21 cellular contexts compared by ENCODE assay signal in genomic region chr1:248847956-248848561, GRCh38. TPM values are rescaled to one million over a fixed set of nuclear protein-coding genes. Genes with fewer than 3 reads are reported as not detected.
A peak's percentile ranks its signal among the peaks of the same experiment; 100 is the strongest.
DNase-seq lines count a peak whose midpoint lies in the region; TF ChIP-seq lines count a peak whose summit lies in the region.
"Had no signal": no experiment of that assay in that cellular context is flagged by ENCODE, and none has a peak within 500 bp of the region (broad histone marks: within the 10 kb centered on the region; RNA-seq: fewer than 3 reads in every experiment).

No MANE protein-coding gene starts in this region.

- no TSS peak for BruUV-seq in MCF 10A (replicated peaks; lab: Mats Ljungman, UMichigan)

- no peak overlapping the region for H3K27ac Mint-ChIP-seq in MCF 10A (ENCODE audit: low read depth, unreplicated experiment)

- no peaks in the 10 kb centered on the region for H3K27me3 Mint-ChIP-seq in MCF 10A (ENCODE audit: insufficient read depth, unreplicated experiment)
- H3K27me3 Mint-ChIP-seq: CD4-positive, alpha-beta memory T cell; IgD-negative memory B cell had no signal

- H3K9me3 Mint-ChIP-seq in MCF 10A (ENCODE audit: unreplicated experiment), result no peaks in the 10 kb centered on the region
- H3K9me3 Mint-ChIP-seq: CD4-positive, alpha-beta memory T cell; IgD-negative memory B cell had no signal

- no peak overlapping the region for H3K4me3 Mint-ChIP-seq in MCF 10A (ENCODE audit: unreplicated experiment)
- H3K4me3 Mint-ChIP-seq: CD4-positive, alpha-beta memory T cell; IgD-negative memory B cell had no signal

- intact Hi-C loops in MCF 10A (cut with micrococcal nuclease) (no loop called here), posterior vena cava (cut with DNase I) (no loop called here)

- POLR2A ChIA-PET in MCF 10A (lab: Yijun Ruan, JAX), result interaction anchor here (0.7 to 1.9 kb wide), 2 partner anchors 10 to 34 kb away, joined by 3 to 8 read pairs; partner anchors contain the start of gene ZNF692

- CTCF ChIA-PET in MCF 10A (lab: Yijun Ruan, JAX), result no interaction called here

- H3K36me3 Mint-ChIP-seq in MCF 10A (ENCODE audit: insufficient read depth, unreplicated experiment), result peaks cover 46% of the 10 kb centered on the region

- TF ChIP-seq CTCF in Peyer's patch (IDR thresholded peaks at IDR 0.05) (no peak), MCF 10A (IDR thresholded peaks at IDR 0.05; ENCODE audit: unreplicated experiment) (no peak)

- H3K4me1 ChIP-seq in Peyer's patch, result no peaks in the 10 kb centered on the region
- H3K4me1 ChIP-seq: SJCRH30 had no signal

- no peaks in the 10 kb centered on the region for H3K9me3 ChIP-seq in Peyer's patch
- H3K9me3 ChIP-seq: SJCRH30 had no signal

- DNase-seq in Peyer's patch (peak in 2 of 3 donors; percentile 6 to 41), ecto neural progenitor cell (ENCODE audit: low spot score) (peak; percentile 29), retina (peak; percentile 1), MCF 10A (ENCODE audit: unreplicated experiment) (no peak), posterior vena cava (ENCODE audit: low spot score) (no peak), NCI-H2081 treated with DMSO at 0.1 percent for 48 hours (lab: John Stamatoyannopoulos, UW) (no peak)
- DNase-seq: C1 segment of cervical spinal cord; CD4-positive, alpha-beta memory T cell; COR-L47; DMS53; HCEC 1CT; NCI-H1092 treated with DMSO at 0.1 percent for 48 hours; NCI-H1436; NCI-H187; NCI-H2171 treated with DMSO at 0.1 percent for 48 hours; NCI-H446; NCI-H524 treated with DMSO at 0.1 percent for 48 hours; NCI-H774; SJCRH30 had no signal

- no peaks in the 10 kb centered on the region for H3K27me3 ChIP-seq in Peyer's patch
- H3K27me3 ChIP-seq: SJCRH30 had no signal

- H3K4me1 Mint-ChIP-seq in MCF 10A (ENCODE audit: insufficient read depth, unreplicated experiment), result peaks cover 5% of the 10 kb centered on the region

- no peak overlapping the region for H3K27ac ChIP-seq in Peyer's patch
- H3K27ac ChIP-seq: SJCRH30 had no signal

- peaks cover 0 to 73% (median 0%) of the 10 kb centered on the region in 3 donors for H3K36me3 ChIP-seq in Peyer's patch

- TF ChIP-seq POLR2A in GM15510 (IDR thresholded peaks at IDR 0.05; ENCODE audit: borderline replicate concordance, extremely low read depth, insufficient read length) (peak; percentile 5), Peyer's patch (IDR thresholded peaks at IDR 0.05) (no peak)

- no peak overlapping the region for H3K4me3 ChIP-seq in Peyer's patch
- H3K4me3 ChIP-seq: SJCRH30 had no signal

RNA-seq across cellular contexts. Expression of gene ZNF672, which starts 10.0 kb away (rescaled TPM):
- total RNA-seq in Peyer's patch, result 10 to 100 TPM; 48.4 to 64.4 (median 60.5) TPM
- total RNA-seq in MCF 10A (2022), result 35.8 and 36.2 TPM in 2 replicates
- 10 to 100 TPM; 17.6 to 23.4 TPM for total RNA-seq in posterior vena cava

RNA-seq across cellular contexts. Expression of gene ZNF692, which starts 10.8 kb away (rescaled TPM):
- total RNA-seq in Peyer's patch, result 100 to 1,000 TPM in 2 of 4 donors, 10 to 100 TPM in 2; 46.2 to 128 (median 104) TPM
- 88.8 and 103 TPM in 2 replicates for total RNA-seq in MCF 10A (2022)
- total RNA-seq in posterior vena cava, result 10 to 100 TPM; 14.7 to 17.6 TPM

RNA-seq across cellular contexts. Expression of gene SH3BP5L, which starts 22.3 kb away (rescaled TPM):
- total RNA-seq in Peyer's patch (10 to 100 TPM; 19.0 to 60.6 (median 51.5) TPM), MCF 10A (2022) (31.5 and 34.0 TPM in 2 replicates), posterior vena cava (10 to 100 TPM; 17.5 to 18.4 TPM)

RNA-seq across cellular contexts. Expression of gene PGBD2, which starts 58.0 kb away (rescaled TPM):
- 10 to 100 TPM in 3 of 4 donors, 1 to 10 TPM in 1; 9.9 to 17.2 (median 14.4) TPM for total RNA-seq in Peyer's patch
- total RNA-seq in MCF 10A (2022), result 5.2 and 5.9 TPM in 2 replicates
- 1 to 10 TPM; 2.7 to 3.7 TPM for total RNA-seq in posterior vena cava

Comparison
In these comparisons a context has a peak if more than half of its experiments do, and no peak if none do; other contexts are left out.
1. DNase-seq: peak in Peyer's patch (2 of 3), ecto neural progenitor cell (single experiment) and retina (single experiment); none in MCF 10A (single experiment), posterior vena cava (single experiment) and NCI-H2081 treated with DMSO at 0.1 percent for 48 hours (single experiment).